Comparison of ENCODE assay signal across 5 cellular contexts in genomic region chr4:171534391-171534790, GRCh38.
"Had no signal": no experiment of that assay in that cellular context is flagged by ENCODE, and none has a peak within 500 bp of the region (broad histone marks: within the 10 kb centered on the region; RNA-seq: fewer than 3 reads in every experiment).

No MANE protein-coding gene starts in this region.

- H3K27ac ChIP-seq: HL-60 had no signal

- DNase-seq: IMR-90, KBM-7 had no signal

- H3K4me3 ChIP-seq: K562 had no signal

- ATAC-seq: HepG2, K562 had no signal
